Comparison of ENCODE assay signal across 8 cellular contexts in the genomic region with DNA sequence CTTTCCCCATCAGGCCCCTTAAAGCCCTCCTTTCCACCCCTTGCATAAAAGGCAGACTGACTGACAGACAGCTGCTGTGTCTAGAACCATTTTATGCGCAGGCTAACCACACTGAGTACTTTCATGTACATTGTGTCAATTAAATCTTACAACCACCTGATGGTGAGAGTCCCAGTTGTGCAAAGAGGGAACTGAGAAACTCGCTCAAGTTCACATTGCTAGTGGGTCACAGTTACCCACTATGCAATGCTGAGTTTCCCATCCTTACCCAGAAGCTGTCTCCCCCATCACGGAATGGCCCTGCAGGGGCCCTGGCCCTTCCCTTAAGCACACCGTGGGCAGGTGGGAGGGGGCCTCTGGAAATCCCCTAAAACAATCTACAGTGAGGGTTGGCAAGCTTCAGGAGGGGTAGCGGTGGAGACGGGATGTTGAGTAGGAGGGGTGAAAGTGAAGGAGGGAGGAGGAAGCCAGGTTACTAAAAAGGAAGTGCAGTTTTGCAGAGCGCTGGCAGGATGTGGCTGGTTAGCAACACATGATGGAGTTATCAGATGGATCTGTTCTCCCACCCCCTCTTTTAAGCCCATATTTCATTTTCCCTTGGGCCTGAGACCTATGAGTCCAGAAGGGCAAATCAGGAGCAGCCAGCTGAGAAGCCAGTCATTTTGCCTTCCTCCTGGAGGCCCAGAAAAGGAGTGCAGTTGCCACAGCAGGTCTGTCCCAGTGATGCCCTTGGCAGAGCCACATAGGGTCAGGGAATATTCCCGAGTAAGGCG. TPM values are rescaled to one million over a fixed set of nuclear protein-coding genes. Genes with fewer than 3 reads are reported as not detected.
DNase-seq lines count a peak whose midpoint lies in the region; ATAC-seq, FAIRE-seq and TF ChIP-seq lines count a peak whose summit lies in the region.
"Had no signal": no experiment of that assay in that cellular context is flagged by ENCODE, and none has a peak within 500 bp of the region (broad histone marks: within the 10 kb centered on the region; RNA-seq: fewer than 3 reads in every experiment).

No MANE protein-coding gene starts in this region.

- H3K36me3 ChIP-seq in colonic mucosa, result no peaks in the 10 kb centered on the region
- no peaks in the 10 kb centered on the region for H3K36me3 ChIP-seq in HAP-1 (replicated peaks)

- ATAC-seq in HG03103 (IDR thresholded peaks at IDR 0.05; ENCODE audit: low read depth, unreplicated experiment), result peak; percentile 57

- no peak overlapping the region for H3K4me3 ChIP-seq in colonic mucosa
- H3K4me3 ChIP-seq in HAP-1, result no peak overlapping the region

- H3K9me3 ChIP-seq in colonic mucosa (no peaks in the 10 kb centered on the region), HAP-1 (no peaks in the 10 kb centered on the region)

- H3K27me3 ChIP-seq in colonic mucosa (no peaks in the 10 kb centered on the region), HAP-1 (ENCODE audit: low read depth) (peaks cover 23% of the 10 kb centered on the region)

- peak overlapping the region in 1 of 2 donors; percentile 61 for H3K9ac ChIP-seq in colonic mucosa (ENCODE audit: low read depth in 2 of 2, low read length in 2 of 2)
- H3K9ac ChIP-seq: parathyroid adenoma had no signal

- DNase-seq in GM19239 (ENCODE audit: insufficient read length, low spot score) (peak; percentile 29), T-helper 9 cell (peak; percentile 57), colonic mucosa (no peak), posterior vena cava (ENCODE audit: low spot score) (no peak), HAP-1 (ENCODE audit: low spot score in 2 of 2) (no peak)
- peak; percentile 54 to 61 for DNase-seq in stimulated activated CD4-positive, alpha-beta T cell treated with anti-CD3 and anti-CD28 coated beads, Interleukin-4, amount 100 ng/mL, for 48 hours (ENCODE audit: low read depth in 2 of 2)

- no peak for TF ChIP-seq CTCF in colonic mucosa (IDR thresholded peaks at IDR 0.05)

- peak; percentile 100 for FAIRE-seq in GM19239 (lab: Jason Lieb, UNC)

- in situ Hi-C loops in HAP-1 (cut with MboI; ENCODE audit: low sequenced_read_pairs), result no loop called here

- intact Hi-C loops in colonic mucosa (cut with DNase I), result no loop called here
- intact Hi-C loops in posterior vena cava (cut with DNase I), result no loop called here

- H3K4me1 ChIP-seq in colonic mucosa (no peaks in the 10 kb centered on the region), HAP-1 (no peaks in the 10 kb centered on the region)
- H3K4me1 ChIP-seq: parathyroid adenoma had no signal

- peak overlapping the region; percentile 71 for H3K27ac ChIP-seq in colonic mucosa

RNA-seq across cellular contexts. Expression of gene STARD5, which starts 30.0 kb away (rescaled TPM):
- 10 to 100 TPM; 34.7 to 38.7 TPM for total RNA-seq in colonic mucosa
- 1 to 10 TPM; 3.9 to 5.9 TPM for total RNA-seq in posterior vena cava

Comparison
In these comparisons a context has a peak if more than half of its experiments do, and no peak if none do; other contexts are left out.
1. DNase-seq: peak in GM19239 (single experiment), T-helper 9 cell (single experiment) and stimulated activated CD4-positive, alpha-beta T cell treated with anti-CD3 and anti-CD28 coated beads, Interleukin-4, amount 100 ng/mL, for 48 hours (2 of 2); none in colonic mucosa (single experiment), posterior vena cava (single experiment) and HAP-1 (0 of 2).
2. RNA of gene STARD5, which starts 30.0 kb away (total RNA-seq): 34.7 to 38.7 TPM in colonic mucosa; 3.9 to 5.9 TPM in posterior vena cava; every median in the first group is over 4 times any median in the second.